ENCODE assay signal across 1 cellular context in genomic region chr18:8751692-8752091, GRCh38.
TF ChIP-seq lines count a peak whose summit lies in the region.

No MANE protein-coding gene starts in this region.

TF ChIP-seq in HepG2, 621 proteins besides CTCF, POLR2A, EP300 and RAD21 (continued from another document):
- no peak for TF ChIP-seq E2F5 (CRISPR knock-in tag; conservative IDR thresholded peaks at IDR 0.05)
- no peak for TF ChIP-seq KLF11 (CRISPR knock-in tag; IDR thresholded peaks at IDR 0.05)
- TF ChIP-seq HOXA3 (CRISPR knock-in tag; IDR thresholded peaks at IDR 0.05): no peak
